ENCODE assay signal across 7 cellular contexts in the genomic region with DNA sequence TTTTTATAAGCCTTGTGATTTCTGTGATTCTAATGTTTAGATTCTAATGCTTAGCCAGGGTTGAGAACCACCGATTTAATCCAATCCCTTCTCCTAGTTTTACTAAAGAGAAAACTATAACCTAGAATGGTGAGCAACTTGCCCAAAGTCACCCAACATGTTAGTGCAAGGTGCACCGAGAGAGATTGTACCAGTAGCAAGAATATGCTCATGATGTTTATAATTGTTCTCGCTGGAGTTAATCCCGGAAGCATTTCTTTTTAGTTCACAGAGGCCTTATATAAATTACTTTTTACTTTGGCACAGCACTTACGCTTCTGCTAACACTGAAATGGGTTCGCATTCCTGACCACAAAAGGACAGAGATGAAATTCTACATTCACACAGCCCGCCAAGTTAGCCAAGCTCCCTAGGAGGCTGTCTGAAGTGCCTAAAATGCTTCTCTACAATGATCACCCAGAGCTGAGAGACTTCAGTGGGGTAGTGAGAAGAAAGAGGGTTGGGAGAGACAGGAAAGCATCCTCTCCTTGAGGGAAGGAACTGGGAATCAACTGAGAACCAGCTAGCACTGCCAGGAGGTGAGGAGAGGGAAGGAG. TPM values are rescaled to one million over a fixed set of nuclear protein-coding genes. Genes with fewer than 3 reads are reported as not detected.
DNase-seq lines count a peak whose midpoint lies in the region; ATAC-seq lines count a peak whose summit lies in the region.

No MANE protein-coding gene starts in this region.

- H3K27me3 ChIP-seq in iPS-15b (ENCODE audit: control insufficient read depth, insufficient read depth, low read length) (peaks cover 7% of the 10 kb centered on the region), stomach smooth muscle (ENCODE audit: control insufficient read depth in 1 of 2, insufficient read depth in 2 of 2, low read length in 2 of 2) (no peaks in the 10 kb centered on the region)

- H3K36me3 ChIP-seq in iPS-15b (ENCODE audit: control insufficient read depth, insufficient read depth, low read length) = no peaks in the 10 kb centered on the region
- peaks cover 0 to 3% of the 10 kb centered on the region in 2 donors for H3K36me3 ChIP-seq in stomach smooth muscle (ENCODE audit: control insufficient read depth in 2 of 2, insufficient read depth in 2 of 2, low read length in 2 of 2)

- H3K4me3 ChIP-seq in iPS-15b (ENCODE audit: low read depth, low read length) (peak overlapping the region; percentile 90), stomach smooth muscle (ENCODE audit: low read length in 2 of 2) (peak overlapping the region; percentile 63 to 88)

- H3K4me1 Mint-ChIP-seq in activated T-helper 17 cell treated with anti-CD3 and anti-CD28 coated beads, Interleukin-2, amount 50 U/mL, for 72 hours = peaks cover 23% of the 10 kb centered on the region

- ATAC-seq in HG03039 (IDR thresholded peaks at IDR 0.05; ENCODE audit: unreplicated experiment) (peak; percentile 2), GM21390 (IDR thresholded peaks at IDR 0.05; ENCODE audit: unreplicated experiment) (no peak)
- ATAC-seq in activated T-helper 17 cell treated with anti-CD3 and anti-CD28 coated beads, Interleukin-2, amount 50 U/mL, for 72 hours (replicated peaks) = no peak

- H3K36me3 Mint-ChIP-seq in activated T-helper 17 cell treated with anti-CD3 and anti-CD28 coated beads, Interleukin-2, amount 50 U/mL, for 72 hours (ENCODE audit: low read depth) = peaks cover 12% of the 10 kb centered on the region

- H3K9ac ChIP-seq in iPS-15b (ENCODE audit: low read depth, low read length) = peak overlapping the region; percentile 37
- H3K9ac ChIP-seq in stomach smooth muscle (ENCODE audit: low read length in 2 of 2) = peak overlapping the region; percentile 87 to 95

- no peaks in the 10 kb centered on the region for H3K9me3 ChIP-seq in iPS-15b (ENCODE audit: control insufficient read depth, insufficient read depth, low read length)
- no peaks in the 10 kb centered on the region for H3K9me3 ChIP-seq in stomach smooth muscle (ENCODE audit: control insufficient read depth in 2 of 2, low read length in 2 of 2)

- peak overlapping the region; percentile 98 for H3K27ac ChIP-seq in stomach smooth muscle (ENCODE audit: low read length)

- DNase-seq in NCI-H2107 treated with DMSO at 0.1 percent for 48 hours (lab: John Stamatoyannopoulos, UW; ENCODE audit: unreplicated experiment) = no peak
- DNase-seq in ecto neural progenitor cell (ENCODE audit: low spot score) = no peak

- no peaks in the 10 kb centered on the region for H3K9me3 Mint-ChIP-seq in activated T-helper 17 cell treated with anti-CD3 and anti-CD28 coated beads, Interleukin-2, amount 50 U/mL, for 72 hours

- H3K4me1 ChIP-seq in iPS-15b (ENCODE audit: control insufficient read depth, insufficient read depth, low read length) = peaks cover 17% of the 10 kb centered on the region
- peaks cover 71% of the 10 kb centered on the region for H3K4me1 ChIP-seq in stomach smooth muscle (ENCODE audit: control insufficient read depth, insufficient read depth, low read length)

- H3K4me3 Mint-ChIP-seq in activated T-helper 17 cell treated with anti-CD3 and anti-CD28 coated beads, Interleukin-2, amount 50 U/mL, for 72 hours = peak overlapping the region; percentile 94

- H3K27ac Mint-ChIP-seq in activated T-helper 17 cell treated with anti-CD3 and anti-CD28 coated beads, Interleukin-2, amount 50 U/mL, for 72 hours = peak overlapping the region; percentile 98

- no peaks in the 10 kb centered on the region for H3K27me3 Mint-ChIP-seq in activated T-helper 17 cell treated with anti-CD3 and anti-CD28 coated beads, Interleukin-2, amount 50 U/mL, for 72 hours

RNA-seq across cellular contexts. Expression of a gene that starts 0.6 kb away (rescaled TPM):
- total RNA-seq in activated T-helper 17 cell treated with anti-CD3 and anti-CD28 coated beads, Interleukin-2, amount 50 U/mL, for 72 hours = 100 to 1,000 TPM; 104 to 118 TPM

RNA-seq across cellular contexts. Expression of a gene that starts 4.9 kb away (rescaled TPM):
- total RNA-seq in activated T-helper 17 cell treated with anti-CD3 and anti-CD28 coated beads, Interleukin-2, amount 50 U/mL, for 72 hours = 10 to 100 TPM; 13.0 to 13.5 TPM

RNA-seq across cellular contexts. Expression of a gene that starts 7.6 kb away (rescaled TPM):
- 1 to 10 TPM; 3.2 to 8.7 TPM for total RNA-seq in activated T-helper 17 cell treated with anti-CD3 and anti-CD28 coated beads, Interleukin-2, amount 50 U/mL, for 72 hours

RNA-seq across cellular contexts. Expression of a gene that starts 13.5 kb away (rescaled TPM):
- total RNA-seq in activated T-helper 17 cell treated with anti-CD3 and anti-CD28 coated beads, Interleukin-2, amount 50 U/mL, for 72 hours = 100 to 1,000 TPM; 211 to 237 TPM

RNA-seq across cellular contexts. Expression of a gene that starts 27.7 kb away (rescaled TPM):
- total RNA-seq in activated T-helper 17 cell treated with anti-CD3 and anti-CD28 coated beads, Interleukin-2, amount 50 U/mL, for 72 hours = 10 to 100 TPM in 1 of 2 donors, 1 to 10 TPM in 1; 7.4 to 14.1 TPM
